29 cellular contexts compared by ENCODE assay signal in the genomic region with DNA sequence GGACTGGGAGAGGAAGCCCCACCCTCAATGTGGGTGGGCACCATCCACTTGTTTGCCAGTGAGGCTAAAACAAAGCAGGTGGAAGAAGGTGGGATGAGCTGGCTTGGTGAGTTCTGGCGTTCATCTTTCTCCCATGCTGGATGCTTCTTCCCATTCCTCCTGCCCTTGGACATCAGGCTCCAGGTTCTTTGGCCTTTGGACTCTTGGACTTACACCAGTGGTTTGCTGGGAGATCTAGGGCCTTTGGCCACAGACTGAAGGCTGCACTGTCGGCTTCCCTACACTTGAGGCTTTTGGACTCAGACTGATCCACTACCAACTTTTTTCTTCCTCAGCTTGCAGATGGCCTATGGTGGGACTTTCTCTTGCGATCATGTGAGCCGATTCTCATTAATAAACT.
"Had no signal": no experiment of that assay in that cellular context is flagged by ENCODE, and none has a peak within 500 bp of the region (broad histone marks: within the 10 kb centered on the region; RNA-seq: fewer than 3 reads in every experiment).

No MANE protein-coding gene starts in this region.

- H3K27ac Mint-ChIP-seq: immature natural killer cell, mesothelial cell of epicardium, naive B cell had no signal

- H3K36me3 Mint-ChIP-seq: mesothelial cell of epicardium had no signal

- H3K4me3 Mint-ChIP-seq: immature natural killer cell, mesothelial cell of epicardium, naive B cell had no signal

- H3K9me3 ChIP-seq: esophagus squamous epithelium, gastrocnemius medialis, left ventricle myocardium inferior, lower lobe of right lung, mucosa of descending colon had no signal

- ATAC-seq: esophagus mucosa, gastrocnemius medialis, left colon, left lobe of liver, lower lobe of right lung, mucosa of descending colon had no signal

- H3K4me1 Mint-ChIP-seq: immature natural killer cell, mesothelial cell of epicardium, naive B cell had no signal

- H3K9me3 Mint-ChIP-seq: immature natural killer cell, mesothelial cell of epicardium had no signal

- H3K4me2 ChIP-seq: hepatocyte had no signal

- H3K36me3 ChIP-seq: esophagus squamous epithelium, gastrocnemius medialis, left ventricle myocardium inferior, lower lobe of right lung had no signal

- H2AFZ ChIP-seq: hepatocyte had no signal

- H3K4me3 ChIP-seq: coronary artery, dorsolateral prefrontal cortex, esophagus squamous epithelium, gastrocnemius medialis, hepatocyte, left ventricle myocardium inferior, lower lobe of right lung, mucosa of descending colon had no signal

- FAIRE-seq: colon, endometrium, kidney had no signal

- H3K79me2 ChIP-seq: hepatocyte had no signal

- H3K27ac ChIP-seq: coronary artery, dorsolateral prefrontal cortex, epithelial cell of prostate, esophagus squamous epithelium, gastrocnemius medialis, hepatocyte, left ventricle myocardium inferior, lower lobe of right lung had no signal

- DNase-seq: dermis blood vessel endothelial cell; dorsolateral prefrontal cortex; effector CD4-positive, alpha-beta T cell; effector memory CD4-positive, alpha-beta T cell; erythroblast; esophagus squamous epithelium; foreskin fibroblast; gastrocnemius medialis; glutamatergic neuron; head of caudate nucleus; hypothalamus; immature natural killer cell; islet precursor cell; kidney; kidney glomerular epithelial cell; left colon; left ventricle myocardium inferior; lower lobe of right lung; mesenchymal stem cell; mucosa of descending colon; naive B cell had no signal

- H3K27me3 ChIP-seq: dorsolateral prefrontal cortex, esophagus squamous epithelium, gastrocnemius medialis, hepatocyte had no signal

- H3K4me1 ChIP-seq: esophagus squamous epithelium, gastrocnemius medialis, left ventricle myocardium inferior, lower lobe of right lung had no signal
